1 cellular context compared by ENCODE assay signal in the genomic region with DNA sequence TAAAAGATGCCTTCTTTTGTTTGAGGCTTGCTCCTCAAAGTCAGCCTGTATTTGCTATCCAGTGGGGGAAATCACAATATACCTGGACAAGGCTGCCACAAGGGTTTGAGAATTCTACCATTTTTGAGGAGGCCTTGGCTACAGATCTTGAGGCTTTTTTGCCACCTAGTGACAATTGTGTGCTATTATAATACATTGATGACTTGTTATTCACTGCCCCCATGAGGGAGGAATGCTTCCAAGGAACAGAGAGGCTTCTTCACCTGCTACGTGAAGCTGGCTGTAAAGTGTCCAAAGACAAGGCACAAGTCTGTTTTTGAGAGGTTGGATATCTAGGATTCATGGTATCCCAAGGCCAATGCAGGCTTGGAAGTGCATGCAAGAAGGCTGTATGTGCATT.
TF ChIP-seq lines count a peak whose summit lies in the region.

No MANE protein-coding gene starts in this region.

TF ChIP-seq in K562, 482 proteins besides CTCF, POLR2A, EP300 and RAD21 (continued from another document):
- TF ChIP-seq, protein P1, sequence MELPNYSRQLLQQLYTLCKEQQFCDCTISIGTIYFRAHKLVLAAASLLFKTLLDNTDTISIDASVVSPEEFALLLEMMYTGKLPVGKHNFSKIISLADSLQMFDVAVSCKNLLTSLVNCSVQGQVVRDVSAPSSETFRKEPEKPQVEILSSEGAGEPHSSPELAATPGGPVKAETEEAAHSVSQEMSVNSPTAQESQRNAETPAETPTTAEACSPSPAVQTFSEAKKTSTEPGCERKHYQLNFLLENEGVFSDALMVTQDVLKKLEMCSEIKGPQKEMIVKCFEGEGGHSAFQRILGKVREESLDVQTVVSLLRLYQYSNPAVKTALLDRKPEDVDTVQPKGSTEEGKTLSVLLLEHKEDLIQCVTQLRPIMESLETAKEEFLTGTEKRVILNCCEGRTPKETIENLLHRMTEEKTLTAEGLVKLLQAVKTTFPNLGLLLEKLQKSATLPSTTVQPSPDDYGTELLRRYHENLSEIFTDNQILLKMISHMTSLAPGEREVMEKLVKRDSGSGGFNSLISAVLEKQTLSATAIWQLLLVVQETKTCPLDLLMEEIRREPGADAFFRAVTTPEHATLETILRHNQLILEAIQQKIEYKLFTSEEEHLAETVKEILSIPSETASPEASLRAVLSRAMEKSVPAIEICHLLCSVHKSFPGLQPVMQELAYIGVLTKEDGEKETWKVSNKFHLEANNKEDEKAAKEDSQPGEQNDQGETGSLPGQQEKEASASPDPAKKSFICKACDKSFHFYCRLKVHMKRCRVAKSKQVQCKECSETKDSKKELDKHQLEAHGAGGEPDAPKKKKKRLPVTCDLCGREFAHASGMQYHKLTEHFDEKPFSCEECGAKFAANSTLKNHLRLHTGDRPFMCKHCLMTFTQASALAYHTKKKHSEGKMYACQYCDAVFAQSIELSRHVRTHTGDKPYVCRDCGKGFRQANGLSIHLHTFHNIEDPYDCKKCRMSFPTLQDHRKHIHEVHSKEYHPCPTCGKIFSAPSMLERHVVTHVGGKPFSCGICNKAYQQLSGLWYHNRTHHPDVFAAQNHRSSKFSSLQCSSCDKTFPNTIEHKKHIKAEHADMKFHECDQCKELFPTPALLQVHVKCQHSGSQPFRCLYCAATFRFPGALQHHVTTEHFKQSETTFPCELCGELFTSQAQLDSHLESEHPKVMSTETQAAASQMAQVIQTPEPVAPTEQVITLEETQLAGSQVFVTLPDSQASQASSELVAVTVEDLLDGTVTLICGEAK (IDR thresholded peaks at IDR 0.05), result no peak
- TF ChIP-seq, protein P1 (CRISPR knock-in tag; IDR thresholded peaks at IDR 0.05), result no peak
- TF ChIP-seq, protein P2, sequence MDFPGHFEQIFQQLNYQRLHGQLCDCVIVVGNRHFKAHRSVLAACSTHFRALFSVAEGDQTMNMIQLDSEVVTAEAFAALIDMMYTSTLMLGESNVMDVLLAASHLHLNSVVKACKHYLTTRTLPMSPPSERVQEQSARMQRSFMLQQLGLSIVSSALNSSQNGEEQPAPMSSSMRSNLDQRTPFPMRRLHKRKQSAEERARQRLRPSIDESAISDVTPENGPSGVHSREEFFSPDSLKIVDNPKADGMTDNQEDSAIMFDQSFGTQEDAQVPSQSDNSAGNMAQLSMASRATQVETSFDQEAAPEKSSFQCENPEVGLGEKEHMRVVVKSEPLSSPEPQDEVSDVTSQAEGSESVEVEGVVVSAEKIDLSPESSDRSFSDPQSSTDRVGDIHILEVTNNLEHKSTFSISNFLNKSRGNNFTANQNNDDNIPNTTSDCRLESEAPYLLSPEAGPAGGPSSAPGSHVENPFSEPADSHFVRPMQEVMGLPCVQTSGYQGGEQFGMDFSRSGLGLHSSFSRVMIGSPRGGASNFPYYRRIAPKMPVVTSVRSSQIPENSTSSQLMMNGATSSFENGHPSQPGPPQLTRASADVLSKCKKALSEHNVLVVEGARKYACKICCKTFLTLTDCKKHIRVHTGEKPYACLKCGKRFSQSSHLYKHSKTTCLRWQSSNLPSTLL (IDR thresholded peaks at IDR 0.05), result no peak
- peak; percentile 62 for TF ChIP-seq TEAD4 (IDR thresholded peaks at IDR 0.05; ENCODE audit: low read length)
- no peak for TF ChIP-seq TEAD4 (CRISPR knock-in tag; IDR thresholded peaks at IDR 0.05; ENCODE audit: borderline replicate concordance)
- TF ChIP-seq TEAD1 (CRISPR knock-in tag; IDR thresholded peaks at IDR 0.05), result peak in 1 of 2 experiments; percentile 85; a peak in 1 of 4 replicates
- no peak for TF ChIP-seq GTF2A2 (tag; IDR thresholded peaks at IDR 0.05)
- TF ChIP-seq RBBP5 (IDR thresholded peaks at IDR 0.05; ENCODE audit: borderline replicate concordance, insufficient read depth, low read length, poor library complexity, severe bottlenecking), result no peak
